Comparison of ENCODE assay signal across 8 cellular contexts in genomic region chr16:47779201-47780016, GRCh38.
DNase-seq lines count a peak whose midpoint lies in the region; ATAC-seq and TF ChIP-seq lines count a peak whose summit lies in the region.

No MANE protein-coding gene starts in this region.

- peak overlapping the region; percentile 75 for H3K27ac Mint-ChIP-seq in activated CD4-positive, alpha-beta T cell treated with anti-CD3 and anti-CD28 coated beads for 36 hours

- no peaks in the 10 kb centered on the region for H3K36me3 Mint-ChIP-seq in activated CD4-positive, alpha-beta T cell treated with anti-CD3 and anti-CD28 coated beads for 36 hours (ENCODE audit: low read depth)

- H3K4me3 ChIP-seq in KMS-11 (IDR thresholded peaks at IDR 0.05; ENCODE audit: insufficient read depth, low read depth, low read length) (no peak overlapping the region), mononuclear cell (ENCODE audit: low read length) (peak overlapping the region; percentile 26)

- DNase-seq in activated CD4-positive, alpha-beta T cell treated with anti-CD3 and anti-CD28 coated beads for 36 hours: peak; percentile 41
- no peak for DNase-seq in activated CD4-positive, alpha-beta T cell treated with anti-CD3 and anti-CD28 coated beads, Interleukin-2, amount 50 U/mL, for 1 hour
- peak; percentile 2 for DNase-seq in activated naive CD8-positive, alpha-beta T cell treated with anti-CD3 and anti-CD28 coated beads, Interleukin-2, amount 50 U/mL, for 16 hours (ENCODE audit: low read depth, low spot score)
- no peak for DNase-seq in cerebellar nuclear complex (lab: John Stamatoyannopoulos, UW)
- DNase-seq in NCI-H2196 treated with DMSO at 0.1 percent for 48 hours (lab: John Stamatoyannopoulos, UW; ENCODE audit: unreplicated experiment): no peak

- H3K9ac ChIP-seq in KMS-11: peak overlapping the region; percentile 30; the same call in 1 of the 2 replicates

- no peak overlapping the region for H3K27ac ChIP-seq in KMS-11

- intact Hi-C loops in activated CD4-positive, alpha-beta T cell treated with anti-CD3 and anti-CD28 coated beads for 36 hours (cut with DNase I, micrococcal nuclease): no loop called here

- H3K36me3 ChIP-seq in KMS-11 (ENCODE audit: insufficient read depth): no peaks in the 10 kb centered on the region

- no peaks in the 10 kb centered on the region for H4K20me1 ChIP-seq in KMS-11 (ENCODE audit: insufficient read depth)

- no peak for TF ChIP-seq CTCF in KMS-11 (conservative IDR thresholded peaks at IDR 0.05; ENCODE audit: low read depth, low read length)

- H3K79me2 ChIP-seq in KMS-11 (ENCODE audit: insufficient read depth, low read depth): no peaks in the 10 kb centered on the region

- ATAC-seq in activated CD4-positive, alpha-beta T cell treated with anti-CD3 and anti-CD28 coated beads for 36 hours: peak; percentile 74
- ATAC-seq in GM21526 (IDR thresholded peaks at IDR 0.05; ENCODE audit: low FRiP score, unreplicated experiment): no peak

- CTCF ChIA-PET in activated CD4-positive, alpha-beta T cell treated with anti-CD3 and anti-CD28 coated beads for 36 hours (lab: Charles Lee): interaction anchor here (0.6 kb wide), 1 partner anchor 887 kb away, joined by 4 read pairs; no protein-coding TSS in a partner anchor

- peaks cover 6% of the 10 kb centered on the region for H3K27me3 Mint-ChIP-seq in activated CD4-positive, alpha-beta T cell treated with anti-CD3 and anti-CD28 coated beads for 36 hours

- peak overlapping the region; percentile 56 for H3K4me2 ChIP-seq in KMS-11

- peaks cover 7% of the 10 kb centered on the region for H3K4me1 ChIP-seq in KMS-11 (ENCODE audit: low read depth, poor library complexity, severe bottlenecking)
- no peaks in the 10 kb centered on the region for H3K4me1 ChIP-seq in mononuclear cell (ENCODE audit: insufficient read depth, low read length)

- POLR2A ChIA-PET in activated CD4-positive, alpha-beta T cell treated with anti-CD3 and anti-CD28 coated beads for 36 hours (lab: Charles Lee): no interaction called here

- no peaks in the 10 kb centered on the region for H3K9me3 ChIP-seq in mononuclear cell (ENCODE audit: low read depth, low read length)

- peak overlapping the region; percentile 64 for H3K4me3 Mint-ChIP-seq in activated CD4-positive, alpha-beta T cell treated with anti-CD3 and anti-CD28 coated beads for 36 hours

- H3K4me1 Mint-ChIP-seq in activated CD4-positive, alpha-beta T cell treated with anti-CD3 and anti-CD28 coated beads for 36 hours: peaks cover 9% of the 10 kb centered on the region

- H2AFZ ChIP-seq in KMS-11 (ENCODE audit: low read depth): peak overlapping the region; percentile 95

- H3K27me3 ChIP-seq in KMS-11 (ENCODE audit: insufficient read depth, low read depth) (no peaks in the 10 kb centered on the region), mononuclear cell (ENCODE audit: insufficient read depth, low read length) (no peaks in the 10 kb centered on the region)

- H3K9me3 Mint-ChIP-seq in activated CD4-positive, alpha-beta T cell treated with anti-CD3 and anti-CD28 coated beads for 36 hours (ENCODE audit: low read depth): no peaks in the 10 kb centered on the region

Comparison
In these comparisons a context has a peak if more than half of its experiments do, and no peak if none do; other contexts are left out.
1. DNase-seq: peak in activated CD4-positive, alpha-beta T cell treated with anti-CD3 and anti-CD28 coated beads for 36 hours (single experiment) and activated naive CD8-positive, alpha-beta T cell treated with anti-CD3 and anti-CD28 coated beads, Interleukin-2, amount 50 U/mL, for 16 hours (single experiment); none in activated CD4-positive, alpha-beta T cell treated with anti-CD3 and anti-CD28 coated beads, Interleukin-2, amount 50 U/mL, for 1 hour (single experiment), cerebellar nuclear complex (0 of 2) and NCI-H2196 treated with DMSO at 0.1 percent for 48 hours (single experiment).